In genomic region chr7:44346063-44346462, GRCh38 we compare ENCODE assay signal across 29 cellular contexts. TPM values are rescaled to one million over a fixed set of nuclear protein-coding genes. Genes with fewer than 3 reads are reported as not detected.
"Had no signal": no experiment of that assay in that cellular context is flagged by ENCODE, and none has a peak within 500 bp of the region (broad histone marks: within the 10 kb centered on the region; RNA-seq: fewer than 3 reads in every experiment).

No MANE protein-coding gene starts in this region.

- H3K4me3 Mint-ChIP-seq: stimulated activated effector memory CD8-positive, alpha-beta T cell treated with anti-CD3 and anti-CD28 coated beads, Interleukin-12 subunit alpha, Interleukin-12 subunit beta, amount 100 ng/mL, for 72 hours; stimulated activated memory B cell treated with anti-CD40 and anti-IgM and Interleukin-4, amounts not matched to agents 10 μg/mL and 1 μg/mL and 100 μg/mL, for 72 hours; stimulated activated naive B cell treated with anti-CD40 and anti-IgM and Interleukin-4, amounts not matched to agents 10 μg/mL and 1 μg/mL and 100 μg/mL, for 72 hours; stimulated activated naive CD8-positive, alpha-beta T cell treated with anti-CD3 and anti-CD28 coated beads, Interleukin-15, amount 100 ng/mL, for 72 hours; stimulated activated naive CD8-positive, alpha-beta T cell treated with anti-CD3 and anti-CD28 coated beads, Interleukin-15, Interleukin-2, amounts not matched to agents 100 ng/mL and 50 ng/mL, for 24 hours; type B pancreatic cell had no signal

- H3K4me3 ChIP-seq: stomach, suprapubic skin, testis, thoracic aorta, thyroid gland, tibial artery, tibial nerve, transverse colon, upper lobe of left lung, upper lobe of right lung, uterus, vagina had no signal

- H3K27ac ChIP-seq: stomach, suprapubic skin, testis, thoracic aorta, thyroid gland, tibial artery, tibial nerve, transverse colon, upper lobe of left lung, upper lobe of right lung, uterus, vagina had no signal

- H3K27ac Mint-ChIP-seq: stimulated activated effector memory CD8-positive, alpha-beta T cell treated with anti-CD3 and anti-CD28 coated beads, Interleukin-12 subunit alpha, Interleukin-12 subunit beta, amount 100 ng/mL, for 72 hours; stimulated activated memory B cell treated with anti-CD40 and anti-IgM and Interleukin-4, amounts not matched to agents 10 μg/mL and 1 μg/mL and 100 μg/mL, for 72 hours; stimulated activated naive B cell treated with anti-CD40 and anti-IgM and Interleukin-4, amounts not matched to agents 10 μg/mL and 1 μg/mL and 100 μg/mL, for 72 hours; stimulated activated naive CD8-positive, alpha-beta T cell treated with anti-CD3 and anti-CD28 coated beads, Interleukin-15, amount 100 ng/mL, for 72 hours; stimulated activated naive CD8-positive, alpha-beta T cell treated with anti-CD3 and anti-CD28 coated beads, Interleukin-15, Interleukin-2, amounts not matched to agents 100 ng/mL and 50 ng/mL, for 24 hours; type B pancreatic cell had no signal

- H3K9me3 Mint-ChIP-seq: stimulated activated effector memory CD8-positive, alpha-beta T cell treated with anti-CD3 and anti-CD28 coated beads, Interleukin-12 subunit alpha, Interleukin-12 subunit beta, amount 100 ng/mL, for 72 hours; type B pancreatic cell had no signal

- H3K4me1 ChIP-seq: stomach, suprapubic skin, testis, tibial artery, tibial nerve, transverse colon, upper lobe of left lung, upper lobe of right lung, uterus, vagina had no signal

- H3K36me3 Mint-ChIP-seq: stimulated activated effector memory CD8-positive, alpha-beta T cell treated with anti-CD3 and anti-CD28 coated beads, Interleukin-12 subunit alpha, Interleukin-12 subunit beta, amount 100 ng/mL, for 72 hours; type B pancreatic cell had no signal

- H3K9me3 ChIP-seq: suprapubic skin, testis, thoracic aorta, thyroid gland, transverse colon, uterus, vagina had no signal

- ATAC-seq: stimulated activated effector memory CD8-positive, alpha-beta T cell treated with anti-CD3 and anti-CD28 coated beads, Interleukin-12 subunit alpha, Interleukin-12 subunit beta, amount 100 ng/mL, for 72 hours; stimulated activated memory B cell treated with anti-CD40 and anti-IgM and Interleukin-4, amounts not matched to agents 10 μg/mL and 1 μg/mL and 100 μg/mL, for 72 hours; stimulated activated naive B cell treated with anti-CD40 and anti-IgM and Interleukin-4, amounts not matched to agents 10 μg/mL and 1 μg/mL and 100 μg/mL, for 72 hours; stimulated activated naive CD8-positive, alpha-beta T cell treated with anti-CD3 and anti-CD28 coated beads, Interleukin-15, amount 100 ng/mL, for 72 hours; stimulated activated naive CD8-positive, alpha-beta T cell treated with anti-CD3 and anti-CD28 coated beads, Interleukin-15, Interleukin-2, amounts not matched to agents 100 U/mL and 50 U/mL, for 24 hours; upper lobe of right lung had no signal

- DNase-seq: stimulated activated CD4-positive, alpha-beta T cell treated with anti-CD3 and anti-CD28 coated beads, Interleukin-2, amount 100 ng/mL, for 48 hours; stimulated activated CD4-positive, alpha-beta T cell treated with anti-CD3 and anti-CD28 coated beads, Interleukin-4, amount 100 ng/mL, for 1 hour; stimulated activated CD4-positive, alpha-beta T cell treated with anti-CD3 and anti-CD28 coated beads, Interleukin-4, amount 100 ng/mL, for 24 hours; stimulated activated CD4-positive, alpha-beta T cell treated with anti-CD3 and anti-CD28 coated beads, Interleukin-4, amount 100 ng/mL, for 4 hours; stimulated activated CD8-positive, alpha-beta memory T cell treated with anti-CD3 and anti-CD28 coated beads, Interleukin-4, amount 100 ng/mL, for 48 hours; stimulated activated naive B cell treated with anti-CD40 and anti-IgM and Interleukin-4, amounts not matched to agents 10 μg/mL and 1 μg/mL and 100 μg/mL, for 72 hours; stimulated activated naive CD4-positive, alpha-beta T cell; stimulated activated naive CD4-positive, alpha-beta T cell treated with Interleukin-2 at 50 U/mL for 16 hours; stimulated activated naive CD8-positive, alpha-beta T cell treated with anti-CD3 and anti-CD28 coated beads, Interleukin-15, amount 100 ng/mL, for 72 hours; stimulated activated naive CD8-positive, alpha-beta T cell treated with anti-CD3 and anti-CD28 coated beads, Interleukin-15, Interleukin-2, amounts not matched to agents 100 U/mL and 50 U/mL, for 24 hours; stomach; substantia nigra; testis; thyroid gland; tibial artery; transverse colon; trophoblast cell; upper lobe of left lung; upper lobe of right lung; uterus had no signal

- H3K36me3 ChIP-seq: stomach, suprapubic skin, thoracic aorta, thyroid gland, tibial artery, tibial nerve, transverse colon, upper lobe of left lung, upper lobe of right lung, uterus, vagina had no signal

- H3K4me1 Mint-ChIP-seq: stimulated activated effector memory CD8-positive, alpha-beta T cell treated with anti-CD3 and anti-CD28 coated beads, Interleukin-12 subunit alpha, Interleukin-12 subunit beta, amount 100 ng/mL, for 72 hours; stimulated activated naive B cell treated with anti-CD40 and anti-IgM and Interleukin-4, amounts not matched to agents 10 μg/mL and 1 μg/mL and 100 μg/mL, for 72 hours; stimulated activated naive CD8-positive, alpha-beta T cell treated with anti-CD3 and anti-CD28 coated beads, Interleukin-15, amount 100 ng/mL, for 72 hours had no signal

- H3K27me3 ChIP-seq: suprapubic skin, testis, thyroid gland, tibial nerve, upper lobe of left lung, upper lobe of right lung, uterus, vagina had no signal

RNA-seq across cellular contexts. Expression of gene CAMK2B, which starts 20.7 kb away (rescaled TPM):
- total RNA-seq: ureter had no signal
